8 cellular contexts compared by ENCODE assay signal in genomic region chr9:95511232-95511951, GRCh38. TPM values are rescaled to one million over a fixed set of nuclear protein-coding genes. Genes with fewer than 3 reads are reported as not detected.
DNase-seq lines count a peak whose midpoint lies in the region; ATAC-seq and TF ChIP-seq lines count a peak whose summit lies in the region.

No MANE protein-coding gene starts in this region.

- peak overlapping the region; percentile 59 for H3K9ac ChIP-seq in HUES48 (ENCODE audit: low read depth, low read length)

- TF ChIP-seq CTCF in gastrocnemius medialis (IDR thresholded peaks at IDR 0.05 in 4 of 5, conservative IDR thresholded peaks at IDR 0.05 in 1 of 5): no peak

- DNase-seq in COR-L47 (lab: John Stamatoyannopoulos, UW) (peak; percentile 59), RPMI7951 (ENCODE audit: low read depth) (peak; percentile 76), hippocampal formation (lab: John Stamatoyannopoulos, UW) (peak; percentile 34 to 48), gastrocnemius medialis (peak in 1 of 2 donors; percentile 40)

- H3K4me1 ChIP-seq in HUES48 (ENCODE audit: control insufficient read depth, insufficient read depth, low read length): peaks cover 38% of the 10 kb centered on the region
- H3K4me1 ChIP-seq in gastrocnemius medialis: peaks cover 6 to 13% of the 10 kb centered on the region in 2 donors

- no peak for TF ChIP-seq POLR2A in gastrocnemius medialis (IDR thresholded peaks at IDR 0.05)

- in situ Hi-C loops in gastrocnemius medialis (cut with MboI; ENCODE audit: low sequenced_read_pairs in 4 of 4): loop anchor here (25.0 kb wide), 3 partner anchors 199 to 376 kb away; partner anchors contain the start of genes FANCC (in 2 of the 4) and ERCC6L2 (in 1 of the 4)

- H3K36me3 ChIP-seq in HUES48 (ENCODE audit: control insufficient read depth, insufficient read depth, low read length) (no peaks in the 10 kb centered on the region), gastrocnemius medialis (no peaks in the 10 kb centered on the region)

- H3K27me3 ChIP-seq in HUES48 (ENCODE audit: control insufficient read depth, insufficient read depth, low read length) (peaks cover 41% of the 10 kb centered on the region), gastrocnemius medialis (peaks cover 0 to 18% (median 16%) of the 10 kb centered on the region in 3 donors)

- peak in 1 of 2 donors; percentile 7 for ATAC-seq in gastrocnemius medialis
- no peak for ATAC-seq in HG03196 (IDR thresholded peaks at IDR 0.05; ENCODE audit: unreplicated experiment)
- ATAC-seq in HG03175 (IDR thresholded peaks at IDR 0.05; ENCODE audit: unreplicated experiment): no peak

- peak overlapping the region; percentile 90 for H3K4me3 ChIP-seq in HUES48 (ENCODE audit: low read depth, low read length)
- H3K4me3 ChIP-seq in gastrocnemius medialis: peak overlapping the region; percentile 63 to 95 (median 78)

- H3K9me3 ChIP-seq in HUES48 (ENCODE audit: control insufficient read depth, insufficient read depth, low read length) (no peaks in the 10 kb centered on the region), gastrocnemius medialis (no peaks in the 10 kb centered on the region)

- intact Hi-C loops in gastrocnemius medialis (cut with DNase I; ENCODE audit: low total_unique reads): loop anchor here (1.0 to 10.0 kb wide), 3 partner anchors 194 to 903 kb away; partner anchors contain the start of genes ERCC6L2, FANCC and ZNF367

- peak overlapping the region; percentile 95 for H3K27ac ChIP-seq in HUES48 (ENCODE audit: low read depth, low read length)
- peak overlapping the region; percentile 65 for H3K27ac ChIP-seq in angular gyrus (ENCODE audit: low read depth, low read length)
- peak overlapping the region; percentile 84 to 96 (median 91) for H3K27ac ChIP-seq in gastrocnemius medialis

RNA-seq across cellular contexts. Expression of gene PTCH1, which starts 5.4 kb away (rescaled TPM):
- total RNA-seq in RPMI7951 (2014; rRNA removed; shearing (Covaris generic)): 2.2 and 2.3 TPM in 2 replicates
- 1 to 10 TPM; 4.2 to 6.9 (median 5.2) TPM for total RNA-seq in gastrocnemius medialis
